In genomic region chr5:88486466-88486865, GRCh38 we compare ENCODE assay signal across 20 cellular contexts.
"Had no signal": no experiment of that assay in that cellular context is flagged by ENCODE, and none has a peak within 500 bp of the region (broad histone marks: within the 10 kb centered on the region; RNA-seq: fewer than 3 reads in every experiment).

No MANE protein-coding gene starts in this region.

- H3K27ac ChIP-seq: coronary artery, gastrocnemius medialis, heart right ventricle, pancreas, suprapubic skin, thyroid gland had no signal

- ATAC-seq: esophagus mucosa; gastrocnemius medialis; heart right ventricle; left lobe of liver; mucosa of descending colon; naive thymus-derived CD8-positive, alpha-beta T cell; pancreas; right cardiac atrium had no signal

- H3K4me3 Mint-ChIP-seq: naive thymus-derived CD8-positive, alpha-beta T cell; type B pancreatic cell had no signal

- H3K27me3 ChIP-seq: gastrocnemius medialis, pancreas, suprapubic skin, thyroid gland had no signal

- H3K36me3 Mint-ChIP-seq: naive thymus-derived CD8-positive, alpha-beta T cell; type B pancreatic cell had no signal

- DNase-seq: effector memory CD4-positive, alpha-beta T cell; gastrocnemius medialis; heart right ventricle; mammary epithelial cell; mucosa of descending colon; naive thymus-derived CD8-positive, alpha-beta T cell; occipital lobe; pancreas; right cardiac atrium; small intestine; stimulated activated CD4-positive, alpha-beta T cell treated with anti-CD3 and anti-CD28 coated beads, Interleukin-12 subunit alpha, Interleukin-12 subunit beta, amount 100 ng/mL, for 4 hours; stimulated activated CD4-positive, alpha-beta T cell treated with anti-CD3 and anti-CD28 coated beads, Interleukin-2, amount 100 ng/mL, for 48 hours; stimulated activated naive CD4-positive, alpha-beta T cell treated with Interleukin-2 at 50 U/mL for 16 hours; thyroid gland had no signal

- H3K27ac Mint-ChIP-seq: naive thymus-derived CD8-positive, alpha-beta T cell; progenitor cell of endocrine pancreas; type B pancreatic cell had no signal

- H3K9me3 Mint-ChIP-seq: naive thymus-derived CD8-positive, alpha-beta T cell; type B pancreatic cell had no signal

- H3K4me3 ChIP-seq: coronary artery, gastrocnemius medialis, heart right ventricle, mucosa of descending colon, pancreas, suprapubic skin, thyroid gland had no signal

- H3K4me1 Mint-ChIP-seq: naive thymus-derived CD8-positive, alpha-beta T cell had no signal

- H3K36me3 ChIP-seq: gastrocnemius medialis, heart right ventricle, pancreas, suprapubic skin, thyroid gland had no signal
